ENCODE assay signal across 29 cellular contexts in the genomic region with DNA sequence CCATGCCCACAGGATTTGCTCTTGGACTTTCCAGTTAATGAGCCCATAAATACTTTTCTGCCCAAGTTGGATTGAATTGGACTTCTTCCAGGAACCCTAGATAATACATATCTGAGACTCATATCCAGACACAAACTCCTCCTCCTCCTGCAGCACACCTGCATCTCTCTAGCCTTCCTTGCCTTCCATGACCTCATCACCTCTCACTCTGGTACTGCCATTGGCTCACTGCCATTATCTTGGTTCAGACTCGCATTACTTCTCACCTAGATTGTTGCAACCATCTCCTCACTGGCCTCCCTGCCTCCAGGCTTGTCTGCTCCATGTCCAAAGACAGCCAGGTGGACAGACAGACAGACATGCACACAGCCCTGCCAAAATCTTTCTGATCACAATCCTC.
"Had no signal": no experiment of that assay in that cellular context is flagged by ENCODE, and none has a peak within 500 bp of the region (broad histone marks: within the 10 kb centered on the region; RNA-seq: fewer than 3 reads in every experiment).

No MANE protein-coding gene starts in this region.

- FAIRE-seq: urothelium cell line had no signal

- H3K4me3 ChIP-seq: stomach, suprapubic skin, testis, thoracic aorta, thyroid gland, tibial artery, tibial nerve, transverse colon, upper lobe of left lung, upper lobe of right lung, uterus, vagina had no signal

- H3K4me3 Mint-ChIP-seq: stimulated activated effector memory CD8-positive, alpha-beta T cell treated with anti-CD3 and anti-CD28 coated beads, Interleukin-12 subunit alpha, Interleukin-12 subunit beta, amount 100 ng/mL, for 72 hours; stimulated activated memory B cell treated with anti-CD40 and anti-IgM and Interleukin-4, amounts not matched to agents 10 μg/mL and 1 μg/mL and 100 μg/mL, for 72 hours; stimulated activated naive B cell treated with anti-CD40 and anti-IgM and Interleukin-4, amounts not matched to agents 10 μg/mL and 1 μg/mL and 100 μg/mL, for 72 hours; stimulated activated naive CD8-positive, alpha-beta T cell treated with anti-CD3 and anti-CD28 coated beads, Interleukin-15, amount 100 ng/mL, for 72 hours; stimulated activated naive CD8-positive, alpha-beta T cell treated with anti-CD3 and anti-CD28 coated beads, Interleukin-15, Interleukin-2, amounts not matched to agents 100 ng/mL and 50 ng/mL, for 24 hours; type B pancreatic cell had no signal

- H3K36me3 Mint-ChIP-seq: stimulated activated effector memory CD8-positive, alpha-beta T cell treated with anti-CD3 and anti-CD28 coated beads, Interleukin-12 subunit alpha, Interleukin-12 subunit beta, amount 100 ng/mL, for 72 hours; type B pancreatic cell had no signal

- H3K27me3 ChIP-seq: testis, thyroid gland, upper lobe of right lung, vagina had no signal

- H3K27me3 Mint-ChIP-seq: stimulated activated memory B cell treated with anti-CD40 and anti-IgM and Interleukin-4, amounts not matched to agents 10 μg/mL and 1 μg/mL and 100 μg/mL, for 72 hours; stimulated activated naive CD8-positive, alpha-beta T cell treated with anti-CD3 and anti-CD28 coated beads, Interleukin-15, amount 100 ng/mL, for 72 hours had no signal

- H3K4me1 ChIP-seq: thyroid gland had no signal

- ATAC-seq: stimulated activated effector memory CD8-positive, alpha-beta T cell treated with anti-CD3 and anti-CD28 coated beads, Interleukin-12 subunit alpha, Interleukin-12 subunit beta, amount 100 ng/mL, for 72 hours; stimulated activated memory B cell treated with anti-CD40 and anti-IgM and Interleukin-4, amounts not matched to agents 10 μg/mL and 1 μg/mL and 100 μg/mL, for 72 hours; stimulated activated naive B cell treated with anti-CD40 and anti-IgM and Interleukin-4, amounts not matched to agents 10 μg/mL and 1 μg/mL and 100 μg/mL, for 72 hours; stimulated activated naive CD8-positive, alpha-beta T cell treated with anti-CD3 and anti-CD28 coated beads, Interleukin-15, amount 100 ng/mL, for 72 hours; stimulated activated naive CD8-positive, alpha-beta T cell treated with anti-CD3 and anti-CD28 coated beads, Interleukin-15, Interleukin-2, amounts not matched to agents 100 U/mL and 50 U/mL, for 24 hours; upper lobe of right lung had no signal

- H3K27ac ChIP-seq: stomach, suprapubic skin, testis, thoracic aorta, thyroid gland, tibial artery, tibial nerve, transverse colon, upper lobe of left lung, upper lobe of right lung, uterus, vagina had no signal

- H3K27ac Mint-ChIP-seq: stimulated activated effector memory CD8-positive, alpha-beta T cell treated with anti-CD3 and anti-CD28 coated beads, Interleukin-12 subunit alpha, Interleukin-12 subunit beta, amount 100 ng/mL, for 72 hours; stimulated activated memory B cell treated with anti-CD40 and anti-IgM and Interleukin-4, amounts not matched to agents 10 μg/mL and 1 μg/mL and 100 μg/mL, for 72 hours; stimulated activated naive B cell treated with anti-CD40 and anti-IgM and Interleukin-4, amounts not matched to agents 10 μg/mL and 1 μg/mL and 100 μg/mL, for 72 hours; stimulated activated naive CD8-positive, alpha-beta T cell treated with anti-CD3 and anti-CD28 coated beads, Interleukin-15, amount 100 ng/mL, for 72 hours; stimulated activated naive CD8-positive, alpha-beta T cell treated with anti-CD3 and anti-CD28 coated beads, Interleukin-15, Interleukin-2, amounts not matched to agents 100 ng/mL and 50 ng/mL, for 24 hours had no signal

- H3K9me3 ChIP-seq: suprapubic skin, testis, thoracic aorta, thyroid gland, tibial artery, transverse colon, upper lobe of left lung, upper lobe of right lung, uterus, vagina had no signal

- DNase-seq: stimulated activated CD4-positive, alpha-beta T cell treated with anti-CD3 and anti-CD28 coated beads, Interleukin-2, amount 100 ng/mL, for 48 hours; stimulated activated CD4-positive, alpha-beta T cell treated with anti-CD3 and anti-CD28 coated beads, Interleukin-4, amount 100 ng/mL, for 1 hour; stimulated activated CD4-positive, alpha-beta T cell treated with anti-CD3 and anti-CD28 coated beads, Interleukin-4, amount 100 ng/mL, for 24 hours; stimulated activated CD4-positive, alpha-beta T cell treated with anti-CD3 and anti-CD28 coated beads, Interleukin-4, amount 100 ng/mL, for 4 hours; stimulated activated CD8-positive, alpha-beta memory T cell treated with anti-CD3 and anti-CD28 coated beads, Interleukin-4, amount 100 ng/mL, for 48 hours; stimulated activated naive B cell treated with anti-CD40 and anti-IgM and Interleukin-4, amounts not matched to agents 10 μg/mL and 1 μg/mL and 100 μg/mL, for 72 hours; stimulated activated naive CD4-positive, alpha-beta T cell; stimulated activated naive CD4-positive, alpha-beta T cell treated with Interleukin-2 at 50 U/mL for 16 hours; stimulated activated naive CD8-positive, alpha-beta T cell treated with anti-CD3 and anti-CD28 coated beads, Interleukin-15, amount 100 ng/mL, for 72 hours; stimulated activated naive CD8-positive, alpha-beta T cell treated with anti-CD3 and anti-CD28 coated beads, Interleukin-15, Interleukin-2, amounts not matched to agents 100 U/mL and 50 U/mL, for 24 hours; stomach; substantia nigra; testis; thyroid gland; tibial artery; transverse colon; trophoblast cell; upper lobe of left lung; upper lobe of right lung; uterus had no signal

- H3K36me3 ChIP-seq: stomach, suprapubic skin, thoracic aorta, thyroid gland, tibial artery, tibial nerve, transverse colon, upper lobe of left lung, upper lobe of right lung, uterus, vagina had no signal

- H3K4me1 Mint-ChIP-seq: stimulated activated effector memory CD8-positive, alpha-beta T cell treated with anti-CD3 and anti-CD28 coated beads, Interleukin-12 subunit alpha, Interleukin-12 subunit beta, amount 100 ng/mL, for 72 hours; stimulated activated memory B cell treated with anti-CD40 and anti-IgM and Interleukin-4, amounts not matched to agents 10 μg/mL and 1 μg/mL and 100 μg/mL, for 72 hours; stimulated activated naive B cell treated with anti-CD40 and anti-IgM and Interleukin-4, amounts not matched to agents 10 μg/mL and 1 μg/mL and 100 μg/mL, for 72 hours; stimulated activated naive CD8-positive, alpha-beta T cell treated with anti-CD3 and anti-CD28 coated beads, Interleukin-15, amount 100 ng/mL, for 72 hours had no signal
